8 cellular contexts compared by ENCODE assay signal in genomic region chr10:119478111-119479047, GRCh38.
A peak's percentile ranks its signal among the peaks of the same experiment; 100 is the strongest.
DNase-seq lines count a peak whose midpoint lies in the region; ATAC-seq, FAIRE-seq and TF ChIP-seq lines count a peak whose summit lies in the region.

No MANE protein-coding gene starts in this region.

- POLR2A ChIA-PET in activated CD4-positive, alpha-beta T cell treated with anti-CD3 and anti-CD28 coated beads, Interleukin-2, amount 10 ng/mL, durations not matched to agents 7 days and 5 days (lab: Charles Lee) = no interaction called here

- CTCF ChIA-PET in activated CD4-positive, alpha-beta T cell treated with anti-CD3 and anti-CD28 coated beads, Interleukin-2, amount 10 ng/mL, durations not matched to agents 7 days and 5 days (lab: Charles Lee) = interaction anchor here (1.2 to 4.6 kb wide), 3 partner anchors 11 to 280 kb away, joined by 4 to 22 read pairs (median 6); no protein-coding TSS in a partner anchor

- H3K4me3 Mint-ChIP-seq in activated CD4-positive, alpha-beta T cell treated with anti-CD3 and anti-CD28 coated beads, Interleukin-2, amount 10 ng/mL, durations not matched to agents 7 days and 5 days = peak overlapping the region; percentile 5
- peak overlapping the region; percentile 59 for H3K4me3 Mint-ChIP-seq in stimulated activated memory B cell treated with anti-CD40 and anti-IgM and Interleukin-4, amounts not matched to agents 10 μg/mL and 1 μg/mL and 100 μg/mL, for 72 hours
- H3K4me3 Mint-ChIP-seq in endothelial cell (ENCODE audit: unreplicated experiment) = no peak overlapping the region

- peak overlapping the region; percentile 77 for H3K27ac Mint-ChIP-seq in activated CD4-positive, alpha-beta T cell treated with anti-CD3 and anti-CD28 coated beads, Interleukin-2, amount 10 ng/mL, durations not matched to agents 7 days and 5 days
- H3K27ac Mint-ChIP-seq in stimulated activated memory B cell treated with anti-CD40 and anti-IgM and Interleukin-4, amounts not matched to agents 10 μg/mL and 1 μg/mL and 100 μg/mL, for 72 hours = peak overlapping the region; percentile 88
- no peak overlapping the region for H3K27ac Mint-ChIP-seq in endothelial cell (ENCODE audit: unreplicated experiment)

- peaks cover 12% of the 10 kb centered on the region for H3K27me3 Mint-ChIP-seq in activated CD4-positive, alpha-beta T cell treated with anti-CD3 and anti-CD28 coated beads, Interleukin-2, amount 10 ng/mL, durations not matched to agents 7 days and 5 days
- no peaks in the 10 kb centered on the region for H3K27me3 Mint-ChIP-seq in stimulated activated memory B cell treated with anti-CD40 and anti-IgM and Interleukin-4, amounts not matched to agents 10 μg/mL and 1 μg/mL and 100 μg/mL, for 72 hours
- peaks cover 4% of the 10 kb centered on the region for H3K27me3 Mint-ChIP-seq in endothelial cell (ENCODE audit: unreplicated experiment)

- FAIRE-seq in D721Med (lab: Jason Lieb, UNC) = no peak

- peak; percentile 63 for ATAC-seq in HG02938 (IDR thresholded peaks at IDR 0.05; ENCODE audit: unreplicated experiment)
- ATAC-seq in stimulated activated memory B cell treated with anti-CD40 and anti-IgM and Interleukin-4, amounts not matched to agents 10 μg/mL and 1 μg/mL and 100 μg/mL, for 72 hours = peak; percentile 98

- H3K4me1 Mint-ChIP-seq in activated CD4-positive, alpha-beta T cell treated with anti-CD3 and anti-CD28 coated beads, Interleukin-2, amount 10 ng/mL, durations not matched to agents 7 days and 5 days = peaks cover 34% of the 10 kb centered on the region
- H3K4me1 Mint-ChIP-seq in stimulated activated memory B cell treated with anti-CD40 and anti-IgM and Interleukin-4, amounts not matched to agents 10 μg/mL and 1 μg/mL and 100 μg/mL, for 72 hours = peaks cover 41% of the 10 kb centered on the region
- H3K4me1 Mint-ChIP-seq in endothelial cell (ENCODE audit: unreplicated experiment) = peaks cover 8% of the 10 kb centered on the region

- peaks cover 2% of the 10 kb centered on the region for H3K36me3 Mint-ChIP-seq in activated CD4-positive, alpha-beta T cell treated with anti-CD3 and anti-CD28 coated beads, Interleukin-2, amount 10 ng/mL, durations not matched to agents 7 days and 5 days (ENCODE audit: low read depth)
- peaks cover 6% of the 10 kb centered on the region for H3K36me3 Mint-ChIP-seq in stimulated activated memory B cell treated with anti-CD40 and anti-IgM and Interleukin-4, amounts not matched to agents 10 μg/mL and 1 μg/mL and 100 μg/mL, for 72 hours
- H3K36me3 Mint-ChIP-seq in endothelial cell (ENCODE audit: low read depth, unreplicated experiment) = peaks cover 5% of the 10 kb centered on the region

- no peak for TF ChIP-seq CTCF in D721Med (IDR thresholded peaks at IDR 0.05; ENCODE audit: insufficient read depth, missing control alignments)
- TF ChIP-seq CTCF in endothelial cell (IDR thresholded peaks at IDR 0.05; ENCODE audit: unreplicated experiment) = no peak

- DNase-seq in activated CD4-positive, alpha-beta T cell treated with anti-CD3 and anti-CD28 coated beads, Interleukin-2, amount 10 ng/mL, durations not matched to agents 7 days and 5 days = peak; percentile 33
- no peak for DNase-seq in activated CD4-positive, alpha-beta T cell treated with anti-CD3 and anti-CD28 coated beads, Interleukin-2, amount 50 U/mL, for 4 hours
- DNase-seq in SKM-1 treated with dmso at 0.1 percent for 144 hours (lab: John Stamatoyannopoulos, UW; ENCODE audit: unreplicated experiment) (peak; percentile 32), dedifferentiated amniotic fluid mesenchymal stem cell (ENCODE audit: extremely low spot score) (no peak), D721Med (ENCODE audit: insufficient read length, low spot score) (no peak), endothelial cell (ENCODE audit: low spot score) (no peak)

- no peaks in the 10 kb centered on the region for H3K9me3 Mint-ChIP-seq in activated CD4-positive, alpha-beta T cell treated with anti-CD3 and anti-CD28 coated beads, Interleukin-2, amount 10 ng/mL, durations not matched to agents 7 days and 5 days
- peaks cover 3% of the 10 kb centered on the region for H3K9me3 Mint-ChIP-seq in stimulated activated memory B cell treated with anti-CD40 and anti-IgM and Interleukin-4, amounts not matched to agents 10 μg/mL and 1 μg/mL and 100 μg/mL, for 72 hours
- H3K9me3 Mint-ChIP-seq in endothelial cell (ENCODE audit: unreplicated experiment) = peaks cover 4% of the 10 kb centered on the region

Comparison
In these comparisons a context has a peak if more than half of its experiments do, and no peak if none do; other contexts are left out.
1. DNase-seq: peak in activated CD4-positive, alpha-beta T cell treated with anti-CD3 and anti-CD28 coated beads, Interleukin-2, amount 10 ng/mL, durations not matched to agents 7 days and 5 days (single experiment) and SKM-1 treated with dmso at 0.1 percent for 144 hours (single experiment); none in activated CD4-positive, alpha-beta T cell treated with anti-CD3 and anti-CD28 coated beads, Interleukin-2, amount 50 U/mL, for 4 hours (0 of 2), dedifferentiated amniotic fluid mesenchymal stem cell (single experiment), D721Med (single experiment) and endothelial cell (single experiment).